In the genomic region with DNA sequence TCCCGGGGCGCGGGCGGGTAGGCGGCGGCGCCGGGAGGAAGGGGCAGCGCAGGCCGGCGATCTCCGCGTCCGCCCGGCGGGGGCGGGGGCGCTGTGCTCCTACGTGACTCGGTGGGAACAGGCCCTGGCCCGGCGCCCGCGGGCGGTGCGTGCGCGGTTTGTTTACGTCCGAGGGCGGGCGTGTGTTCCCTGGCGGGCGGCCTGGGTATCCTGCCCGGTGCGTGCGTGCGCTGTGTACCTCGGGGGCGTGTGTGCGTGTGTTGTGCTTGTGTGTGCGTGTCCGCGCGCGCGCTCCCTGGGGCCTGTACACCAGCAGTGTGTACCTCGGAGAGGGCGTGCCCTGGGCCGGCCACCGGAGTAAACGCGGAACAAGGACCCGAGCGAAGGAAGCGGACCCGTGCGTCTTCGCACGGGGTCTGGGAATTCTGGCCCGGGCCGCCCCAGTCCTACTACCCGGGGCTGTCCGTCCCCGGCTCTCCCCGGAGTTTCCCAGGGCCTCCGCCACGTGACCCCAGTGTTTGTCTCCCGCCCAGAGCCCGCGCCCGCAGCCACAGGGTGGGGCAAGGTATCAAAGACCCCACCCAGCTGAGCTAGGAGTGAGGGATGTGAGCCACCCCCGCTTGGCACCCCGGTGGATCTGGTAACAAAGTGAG, we compare ENCODE assay signal across 8 cellular contexts. TPM values are rescaled to one million over a fixed set of nuclear protein-coding genes. Genes with fewer than 3 reads are reported as not detected.
A peak's percentile ranks its signal among the peaks of the same experiment; 100 is the strongest.
DNase-seq lines count a peak whose midpoint lies in the region; ATAC-seq and TF ChIP-seq lines count a peak whose summit lies in the region.

No MANE protein-coding gene starts in this region.

- POLR2A ChIA-PET in activated CD8-positive, alpha-beta T cell treated with anti-CD3 and anti-CD28 coated beads, Interleukin-2, amount 10 ng/mL, durations not matched to agents 7 days and 5 days (lab: Charles Lee) = interaction anchor here (1.0 to 2.8 kb wide), 5 partner anchors 21 to 455 kb away, joined by 3 to 43 read pairs (median 3); a partner anchor contains a TSS

- 0 to 1% methylated on average over 27 to 35 of the region's 74 CpGs for WGBS in mesodermal cell (ENCODE audit: insufficient coverage in 2 of 2), 2 experiments

- H3K9ac ChIP-seq in DND-41 (ENCODE audit: low read depth, low read length) = peak overlapping the region; percentile 62
- peak overlapping the region; percentile 98 for H3K9ac ChIP-seq in endocrine pancreas (ENCODE audit: control insufficient read depth, insufficient read depth, low read length)

- no peaks in the 10 kb centered on the region for H3K9me3 ChIP-seq in DND-41 (ENCODE audit: insufficient read depth, low read length, severe bottlenecking)
- H3K9me3 ChIP-seq in endocrine pancreas (ENCODE audit: control insufficient read depth, low read length) = no peaks in the 10 kb centered on the region
- no peaks in the 10 kb centered on the region for H3K9me3 ChIP-seq in mesodermal cell (ENCODE audit: control insufficient read depth, low read length)

- H3K36me3 Mint-ChIP-seq in GM23338 (ENCODE audit: low read depth) = no peaks in the 10 kb centered on the region; the same call in 2 of the 3 replicates
- peaks cover 3% of the 10 kb centered on the region for H3K36me3 Mint-ChIP-seq in activated CD8-positive, alpha-beta T cell treated with anti-CD3 and anti-CD28 coated beads, Interleukin-2, amount 10 ng/mL, durations not matched to agents 7 days and 5 days (ENCODE audit: low read depth)

- 0 out of 2 replicates have a peak, but pooled peaks cover 12% of the 10 kb centered on the region for H3F3A ChIP-seq in GM23338 (replicated peaks; ENCODE audit: low read depth)

- no peaks in the 10 kb centered on the region for H3K9me2 ChIP-seq in GM23338 (ENCODE audit: insufficient read depth)

- peak overlapping the region; percentile 82 for H3K4me3 Mint-ChIP-seq in GM23338
- peak overlapping the region; percentile 83 for H3K4me3 Mint-ChIP-seq in activated CD8-positive, alpha-beta T cell treated with anti-CD3 and anti-CD28 coated beads, Interleukin-2, amount 10 ng/mL, durations not matched to agents 7 days and 5 days

- no peaks in the 10 kb centered on the region; the same call in 1 of the 2 replicates for H3K36me3 ChIP-seq in DND-41 (ENCODE audit: insufficient read depth, low read length)
- no peaks in the 10 kb centered on the region for H3K36me3 ChIP-seq in GM23338 (ENCODE audit: insufficient read depth)
- no peaks in the 10 kb centered on the region for H3K36me3 ChIP-seq in endocrine pancreas (ENCODE audit: control insufficient read depth, insufficient read depth, low read length)
- H3K36me3 ChIP-seq in mesodermal cell (ENCODE audit: control insufficient read depth, insufficient read depth, low read length) = peaks cover 7% of the 10 kb centered on the region

- H3K4me1 Mint-ChIP-seq in GM23338 = peaks cover 13% of the 10 kb centered on the region
- peaks cover 54% of the 10 kb centered on the region for H3K4me1 Mint-ChIP-seq in activated CD8-positive, alpha-beta T cell treated with anti-CD3 and anti-CD28 coated beads, Interleukin-2, amount 10 ng/mL, durations not matched to agents 7 days and 5 days (ENCODE audit: low read depth)

- H2AFZ ChIP-seq in DND-41 (ENCODE audit: low read depth, low read length) = peak overlapping the region; percentile 64
- peak overlapping the region; percentile 95 for H2AFZ ChIP-seq in GM23338

- CTCF ChIA-PET in activated CD8-positive, alpha-beta T cell treated with anti-CD3 and anti-CD28 coated beads, Interleukin-2, amount 10 ng/mL, durations not matched to agents 7 days and 5 days (lab: Charles Lee) = interaction anchor here (1.0 to 2.7 kb wide), 4 partner anchors 12 to 88 kb away, joined by 3 to 10 read pairs (median 6); a partner anchor contains a TSS

- H3K79me2 ChIP-seq in DND-41 (ENCODE audit: insufficient read depth, low read length) = no peaks in the 10 kb centered on the region
- 0 out of 2 replicates have a peak, but pooled peaks cover 5% of the 10 kb centered on the region for H3K79me2 ChIP-seq in GM23338 (replicated peaks; ENCODE audit: insufficient read depth)

- peaks cover 35% of the 10 kb centered on the region for H3K4me1 ChIP-seq in DND-41 (ENCODE audit: insufficient read depth, low read length)
- H3K4me1 ChIP-seq in GM23338 (ENCODE audit: insufficient read depth) = peaks cover 4% of the 10 kb centered on the region
- no peaks in the 10 kb centered on the region for H3K4me1 ChIP-seq in endocrine pancreas (ENCODE audit: control insufficient read depth, insufficient read depth, low read length)
- H3K4me1 ChIP-seq in mesodermal cell (ENCODE audit: control insufficient read depth, insufficient read depth, low read length, poor library complexity, severe bottlenecking) = peaks cover 28% of the 10 kb centered on the region

- TF ChIP-seq CTCF in DND-41 (IDR thresholded peaks at IDR 0.05; ENCODE audit: borderline replicate concordance, extremely low read depth, low read length, poor library complexity, severe bottlenecking) = peak; percentile 13
- peak in 1 of 2 experiments; percentile 26; a peak in 1 of 4 replicates for TF ChIP-seq CTCF in GM23338 (conservative IDR thresholded peaks at IDR 0.05; ENCODE audit: low read depth in 2 of 2)

- H3K27me3 Mint-ChIP-seq in GM23338 (ENCODE audit: insufficient read depth, low read depth, poor library complexity) = peaks cover 14% of the 10 kb centered on the region
- H3K27me3 Mint-ChIP-seq in activated CD8-positive, alpha-beta T cell treated with anti-CD3 and anti-CD28 coated beads, Interleukin-2, amount 10 ng/mL, durations not matched to agents 7 days and 5 days (ENCODE audit: low read depth) = no peaks in the 10 kb centered on the region

- no peak overlapping the region; the same call in 1 of the 2 replicates for H3K27ac ChIP-seq in DND-41 (ENCODE audit: low read length)
- peak overlapping the region; percentile 84 for H3K27ac ChIP-seq in GM23338 (ENCODE audit: low read depth)
- H3K27ac ChIP-seq in mesodermal cell (ENCODE audit: low read depth, low read length, severe bottlenecking) = peak overlapping the region; percentile 100

- H3K27me3 ChIP-seq in DND-41 (ENCODE audit: insufficient read depth, low read length, poor library complexity) = peaks cover 11% of the 10 kb centered on the region
- H3K27me3 ChIP-seq in GM23338 (ENCODE audit: insufficient read depth) = peaks cover 16% of the 10 kb centered on the region
- H3K27me3 ChIP-seq in endocrine pancreas (ENCODE audit: control insufficient read depth, insufficient read depth, low read length) = no peaks in the 10 kb centered on the region

- H3K4me3 ChIP-seq in DND-41 (ENCODE audit: low read depth in 1 of 2, low read length in 2 of 2) (peak overlapping the region; percentile 43 to 77; a peak in 3 of 4 replicates), GM23338 (peak overlapping the region; percentile 85), endocrine pancreas (ENCODE audit: control insufficient read depth, insufficient read depth, low read length) (peak overlapping the region; percentile 58), mesodermal cell (ENCODE audit: extremely low read depth, insufficient read depth, low read length, poor library complexity, severe bottlenecking) (peak overlapping the region; percentile 80)

- H3K9me3 Mint-ChIP-seq in GM23338 = no peaks in the 10 kb centered on the region; the same call in 2 of the 3 replicates
- H3K9me3 Mint-ChIP-seq in activated CD8-positive, alpha-beta T cell treated with anti-CD3 and anti-CD28 coated beads, Interleukin-2, amount 10 ng/mL, durations not matched to agents 7 days and 5 days (ENCODE audit: insufficient read depth) = no peaks in the 10 kb centered on the region

- DNase-seq in DND-41 = peak; percentile 43
- DNase-seq in GM23338 (ENCODE audit: low spot score) = peak; percentile 72
- peak; percentile 38 for DNase-seq in NCI-H146 (lab: John Stamatoyannopoulos, UW)
- peak; percentile 72 for DNase-seq in activated CD8-positive, alpha-beta T cell treated with anti-CD3 and anti-CD28 coated beads, Interleukin-2, amount 10 ng/mL, durations not matched to agents 7 days and 5 days
- peak; percentile 69 for DNase-seq in stimulated activated naive CD8-positive, alpha-beta T cell treated with anti-CD3 and anti-CD28 coated beads, Interleukin-15, Interleukin-2, amounts not matched to agents 100 U/mL and 50 U/mL, for 24 hours
- DNase-seq in NOMO-1 treated with dmso at 0.1 percent for 144 hours (lab: John Stamatoyannopoulos, UW; ENCODE audit: unreplicated experiment) = no peak

- peaks cover 25% of the 10 kb centered on the region for H4K20me1 ChIP-seq in DND-41 (ENCODE audit: insufficient read depth, low read length)
- peaks cover 8% of the 10 kb centered on the region; the same call in 1 of the 2 replicates for H4K20me1 ChIP-seq in GM23338 (replicated peaks; ENCODE audit: insufficient read depth)

- H3K4me2 ChIP-seq in DND-41 (ENCODE audit: insufficient read depth, low read length) = peak overlapping the region; percentile 87
- peak overlapping the region; percentile 99 for H3K4me2 ChIP-seq in GM23338

- ATAC-seq in DND-41 (ENCODE audit: insufficient read depth, low read depth) = peak; percentile 54
- ATAC-seq in GM23338 = peak; percentile 39
- ATAC-seq in activated CD8-positive, alpha-beta T cell treated with anti-CD3 and anti-CD28 coated beads, Interleukin-2, amount 10 ng/mL, durations not matched to agents 7 days and 5 days = peak; percentile 37
- peak; percentile 26 for ATAC-seq in stimulated activated naive CD8-positive, alpha-beta T cell treated with anti-CD3 and anti-CD28 coated beads, Interleukin-15, Interleukin-2, amounts not matched to agents 100 U/mL and 50 U/mL, for 24 hours

- H3K27ac Mint-ChIP-seq in GM23338 = no peak overlapping the region
- H3K27ac Mint-ChIP-seq in activated CD8-positive, alpha-beta T cell treated with anti-CD3 and anti-CD28 coated beads, Interleukin-2, amount 10 ng/mL, durations not matched to agents 7 days and 5 days = peak overlapping the region; percentile 77

TF ChIP-seq in GM23338, 12 proteins besides CTCF, POLR2A, EP300 and RAD21 (continues in another document):
- no peak for TF ChIP-seq ZNF114 (CRISPR knock-in tag; IDR thresholded peaks at IDR 0.05)

RNA-seq across cellular contexts. Expression of a gene that starts 0.8 kb away (rescaled TPM):
- 7.7 and 8.9 TPM in 2 replicates for total RNA-seq in GM23338 (2014; rRNA removed; shearing (Covaris generic))
- polyA plus RNA-seq in GM23338 (2016; fragmentation: Nextera tagmentation; extraction: Ambion mirVana) = 2.2 and 2.3 TPM in 2 replicates
- 1 to 10 TPM; 6.8 to 9.1 TPM for total RNA-seq in activated CD8-positive, alpha-beta T cell treated with anti-CD3 and anti-CD28 coated beads, Interleukin-2, amount 10 ng/mL, durations not matched to agents 7 days and 5 days
- 18.8 TPM for polyA plus RNA-seq in mesodermal cell (2013, experiment 1 of 2)
- polyA plus RNA-seq in mesodermal cell (2013, experiment 2 of 2) = 14.8 TPM

RNA-seq across cellular contexts. Expression of a gene that starts 20.9 kb away (rescaled TPM):
- total RNA-seq in GM23338 (2014; rRNA removed; shearing (Covaris generic)) = 6.3 and 12.6 TPM in 2 replicates
- 4.5 and 5.8 TPM in 2 replicates for polyA plus RNA-seq in GM23338 (2016; fragmentation: Nextera tagmentation; extraction: Ambion mirVana)
- total RNA-seq in activated CD8-positive, alpha-beta T cell treated with anti-CD3 and anti-CD28 coated beads, Interleukin-2, amount 10 ng/mL, durations not matched to agents 7 days and 5 days = 10 to 100 TPM; 39.8 to 43.1 TPM
- polyA plus RNA-seq in mesodermal cell (2013, experiment 1 of 2) = 17.3 TPM
- 16.0 TPM for polyA plus RNA-seq in mesodermal cell (2013, experiment 2 of 2)
